In the genomic region with DNA sequence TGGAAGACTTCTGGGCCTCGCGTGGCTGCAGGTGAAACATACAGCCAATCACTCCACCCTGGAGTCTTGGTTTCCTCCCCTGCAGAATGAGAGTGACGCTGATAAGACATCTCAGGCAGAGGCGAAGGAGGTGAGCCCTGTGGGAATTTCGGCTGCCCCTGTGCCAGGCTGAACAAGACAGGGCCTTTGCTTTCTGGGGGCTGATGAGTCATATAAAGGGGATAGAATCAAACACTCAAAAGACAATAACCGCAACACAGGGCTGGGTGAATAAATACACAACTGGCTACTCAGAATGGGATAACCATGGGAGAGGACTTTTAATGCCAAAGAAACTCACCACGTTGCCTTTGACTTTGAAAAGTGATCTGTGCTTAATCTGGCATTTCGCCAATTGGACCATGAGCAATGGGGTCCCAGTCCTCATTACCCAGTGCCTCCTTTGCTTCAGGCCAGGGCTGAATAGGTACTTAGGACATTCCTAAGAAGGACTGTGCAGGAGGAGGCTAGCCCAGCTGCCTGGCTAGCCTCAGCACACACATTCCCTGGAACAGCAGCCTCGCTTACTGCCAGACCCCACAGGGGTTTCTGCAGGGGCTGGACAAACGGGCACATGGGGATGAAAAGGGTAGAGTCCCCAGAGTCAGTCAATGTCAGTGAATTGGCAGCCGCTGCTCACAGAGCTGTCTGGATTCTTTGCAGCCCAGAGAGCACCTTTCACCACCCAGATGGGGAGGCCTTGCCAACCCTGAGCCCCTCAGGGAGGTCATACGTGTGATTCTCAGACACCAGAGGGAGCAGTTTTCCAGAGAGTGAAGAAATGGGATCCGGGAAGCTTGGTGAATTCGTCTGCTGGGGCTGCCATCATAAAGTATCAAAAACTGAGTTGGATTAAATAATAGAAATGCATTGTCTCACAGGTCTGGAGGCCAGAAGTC, we compare ENCODE assay signal across 8 cellular contexts.
DNase-seq lines count a peak whose midpoint lies in the region; ATAC-seq and TF ChIP-seq lines count a peak whose summit lies in the region.

No MANE protein-coding gene starts in this region.

- peak in 1 of 2 donors; percentile 30 for TF ChIP-seq CTCF in right atrium auricular region (IDR thresholded peaks at IDR 0.05)
- TF ChIP-seq CTCF in heart left ventricle (IDR thresholded peaks at IDR 0.05) = peak in 8 of 12 donors; percentile 10 to 43 (median 18)
- TF ChIP-seq CTCF in thyroid gland (IDR thresholded peaks at IDR 0.05) = no peak

- CTCF ChIA-PET in activated naive CD4-positive, alpha-beta T cell treated with anti-CD3 and anti-CD28 coated beads for 36 hours (lab: Charles Lee) = no interaction called here

- H3K4me1 ChIP-seq in right atrium auricular region (peaks cover 0 to 5% of the 10 kb centered on the region in 2 donors), heart left ventricle (peaks cover 0 to 6% (median 0%) of the 10 kb centered on the region in 12 donors), thyroid gland (no peaks in the 10 kb centered on the region)

- H3K4me1 Mint-ChIP-seq in activated naive CD4-positive, alpha-beta T cell treated with anti-CD3 and anti-CD28 coated beads for 36 hours (ENCODE audit: low read depth) = no peaks in the 10 kb centered on the region

- H3K4me3 ChIP-seq in right atrium auricular region (no peak overlapping the region), heart left ventricle (no peak overlapping the region), thyroid gland (replicated peaks in 1 of 3) (no peak overlapping the region)

- intact Hi-C loops in cardiac septum (cut with DNase I) = no loop called here
- intact Hi-C loops in heart left ventricle (cut with DNase I) = loop anchor here in 6 of 10 donors (2.0 to 10.0 kb wide), 5 partner anchors 147 to 322 kb away; no protein-coding TSS in a partner anchor
- intact Hi-C loops in activated naive CD4-positive, alpha-beta T cell treated with anti-CD3 and anti-CD28 coated beads for 36 hours (cut with micrococcal nuclease) = no loop called here
- intact Hi-C loops in thyroid gland (cut with DNase I) = no loop called here

- no peak for ATAC-seq in heart left ventricle
- ATAC-seq in HG03280 (IDR thresholded peaks at IDR 0.05; ENCODE audit: unreplicated experiment) = no peak

- H3K36me3 ChIP-seq in right atrium auricular region = no peaks in the 10 kb centered on the region
- H3K36me3 ChIP-seq in heart left ventricle = no peaks in the 10 kb centered on the region
- no peaks in the 10 kb centered on the region for H3K36me3 ChIP-seq in thyroid gland

- no peak overlapping the region for H3K27ac Mint-ChIP-seq in activated naive CD4-positive, alpha-beta T cell treated with anti-CD3 and anti-CD28 coated beads for 36 hours

- 60 to 63% (median 61%) methylated on average over 13 to 14 of the region's 14 CpGs for WGBS in heart left ventricle, 4 donors
- WGBS in thyroid gland, 2 donors = 72 to 73% methylated on average over 12 to 14 of the region's 14 CpGs

- H3K9me3 Mint-ChIP-seq in activated naive CD4-positive, alpha-beta T cell treated with anti-CD3 and anti-CD28 coated beads for 36 hours = no peaks in the 10 kb centered on the region

- H3K27ac ChIP-seq in right atrium auricular region (no peak overlapping the region), heart left ventricle (no peak overlapping the region), thyroid gland (no peak overlapping the region)

- H3K36me3 Mint-ChIP-seq in activated naive CD4-positive, alpha-beta T cell treated with anti-CD3 and anti-CD28 coated beads for 36 hours (ENCODE audit: low read depth) = no peaks in the 10 kb centered on the region

- no peak for TF ChIP-seq POLR2A in heart left ventricle (IDR thresholded peaks at IDR 0.05)
- no peak for TF ChIP-seq POLR2A in thyroid gland (IDR thresholded peaks at IDR 0.05)

- H3K9me3 ChIP-seq in right atrium auricular region = no peaks in the 10 kb centered on the region
- no peaks in the 10 kb centered on the region for H3K9me3 ChIP-seq in heart left ventricle
- no peaks in the 10 kb centered on the region for H3K9me3 ChIP-seq in thyroid gland

- peak; percentile 56 for DNase-seq in cardiac septum (ENCODE audit: low spot score)
- DNase-seq in right atrium auricular region (ENCODE audit: low spot score) = no peak
- peak; percentile 21 for DNase-seq in OCI-M1 (lab: John Stamatoyannopoulos, UW)
- no peak for DNase-seq in heart left ventricle
- DNase-seq in activated naive CD4-positive, alpha-beta T cell treated with anti-CD3 and anti-CD28 coated beads for 36 hours = no peak
- DNase-seq in thyroid gland = no peak
- DNase-seq in SIG-M5 treated with dmso at 0.1 percent for 504 hours (lab: John Stamatoyannopoulos, UW; ENCODE audit: unreplicated experiment) = no peak

- no peak overlapping the region for H3K4me3 Mint-ChIP-seq in activated naive CD4-positive, alpha-beta T cell treated with anti-CD3 and anti-CD28 coated beads for 36 hours

- H3K27me3 Mint-ChIP-seq in activated naive CD4-positive, alpha-beta T cell treated with anti-CD3 and anti-CD28 coated beads for 36 hours (ENCODE audit: low read depth) = no peaks in the 10 kb centered on the region

- H3K27me3 ChIP-seq in right atrium auricular region = no peaks in the 10 kb centered on the region
- no peaks in the 10 kb centered on the region for H3K27me3 ChIP-seq in heart left ventricle
- H3K27me3 ChIP-seq in thyroid gland = no peaks in the 10 kb centered on the region

Comparison
In these comparisons a context has a peak if more than half of its experiments do, and no peak if none do; other contexts are left out.
1. DNase-seq: peak in cardiac septum (single experiment) and OCI-M1 (single experiment); none in right atrium auricular region (single experiment), heart left ventricle (0 of 5), activated naive CD4-positive, alpha-beta T cell treated with anti-CD3 and anti-CD28 coated beads for 36 hours (single experiment), thyroid gland (0 of 2) and SIG-M5 treated with dmso at 0.1 percent for 504 hours (single experiment).
2. intact Hi-C loops: an anchor here in heart left ventricle (2.0 to 10.0 kb wide); none called in cardiac septum, activated naive CD4-positive, alpha-beta T cell treated with anti-CD3 and anti-CD28 coated beads for 36 hours and thyroid gland.
3. CTCF ChIP-seq: peak in heart left ventricle (8 of 12); none in thyroid gland (0 of 6).